Comparison of ENCODE assay signal across 22 cellular contexts in genomic region chr9:116323571-116323970, GRCh38.
DNase-seq lines count a peak whose midpoint lies in the region; TF ChIP-seq lines count a peak whose summit lies in the region.
"Had no signal": no experiment of that assay in that cellular context is flagged by ENCODE, and none has a peak within 500 bp of the region (broad histone marks: within the 10 kb centered on the region; RNA-seq: fewer than 3 reads in every experiment).

No MANE protein-coding gene starts in this region.

- no peak for TF ChIP-seq CTCF in mesothelial cell of epicardium (IDR thresholded peaks at IDR 0.05; ENCODE audit: unreplicated experiment)

- H3K4me1 Mint-ChIP-seq in mesothelial cell of epicardium = peaks cover 54% of the 10 kb centered on the region
- H3K4me1 Mint-ChIP-seq: activated naive CD4-positive, alpha-beta T cell treated with anti-CD3 and anti-CD28 coated beads, Interleukin-2, amount 10 ng/mL, durations not matched to agents 7 days and 5 days had no signal

- peak overlapping the region; percentile 1 for H3K27ac Mint-ChIP-seq in mesothelial cell of epicardium
- H3K27ac Mint-ChIP-seq: activated naive CD4-positive, alpha-beta T cell treated with anti-CD3 and anti-CD28 coated beads, Interleukin-2, amount 10 ng/mL, durations not matched to agents 7 days and 5 days; CD8-positive, alpha-beta T cell; HFFc6 had no signal

- no peaks in the 10 kb centered on the region for H3K9me3 Mint-ChIP-seq in mesothelial cell of epicardium
- H3K9me3 Mint-ChIP-seq: activated naive CD4-positive, alpha-beta T cell treated with anti-CD3 and anti-CD28 coated beads, Interleukin-2, amount 10 ng/mL, durations not matched to agents 7 days and 5 days; CD8-positive, alpha-beta T cell; HFFc6 had no signal

- H3K36me3 Mint-ChIP-seq in mesothelial cell of epicardium = no peaks in the 10 kb centered on the region
- H3K36me3 Mint-ChIP-seq: activated naive CD4-positive, alpha-beta T cell treated with anti-CD3 and anti-CD28 coated beads, Interleukin-2, amount 10 ng/mL, durations not matched to agents 7 days and 5 days; CD8-positive, alpha-beta T cell had no signal

- no peaks in the 10 kb centered on the region for H3K27me3 Mint-ChIP-seq in mesothelial cell of epicardium (ENCODE audit: low read depth)

- DNase-seq in DMS53 (lab: John Stamatoyannopoulos, UW) = peak; percentile 79
- peak; percentile 19 for DNase-seq in M059J (ENCODE audit: low read depth)
- peak; percentile 75 for DNase-seq in NCI-H345 treated with DMSO at 0.1 percent for 48 hours (lab: John Stamatoyannopoulos, UW; ENCODE audit: unreplicated experiment)
- no peak for DNase-seq in mesothelial cell of epicardium (ENCODE audit: low spot score in 2 of 2, unreplicated experiment in 2 of 2)
- no peak for DNase-seq in NCI-H526 (lab: John Stamatoyannopoulos, UW)
- no peak for DNase-seq in activated naive CD4-positive, alpha-beta T cell (lab: John Stamatoyannopoulos, UW)
- DNase-seq in activated CD8-positive, alpha-beta memory T cell treated with anti-CD3 and anti-CD28 coated beads, Interleukin-2, amount 50 U/mL, for 48 hours = no peak
- no peak for DNase-seq in stimulated activated CD4-positive, alpha-beta T cell treated with anti-CD3 and anti-CD28 coated beads, Interleukin-1b, Interleukin-23, amount 100 ng/mL, for 48 hours
- DNase-seq: activated CD4-positive, CD25-positive, alpha-beta regulatory T cell treated with anti-CD3 and anti-CD28 coated beads, Interleukin-2, amount 50 U/mL, for 72 hours; activated CD8-positive, alpha-beta memory T cell treated with anti-CD3 and anti-CD28 coated beads for 24 hours; activated naive CD4-positive, alpha-beta T cell treated with anti-CD3 and anti-CD28 coated beads, Interleukin-2, amount 10 ng/mL, durations not matched to agents 7 days and 5 days; activated T-cell treated with anti-CD3 and anti-CD28 coated beads, Interleukin-2, amount 50 U/mL, for 48 hours; amygdala; CD8-positive, alpha-beta T cell; HFFc6; Karpas-422; NCI-H1694 treated with DMSO at 0.1 percent for 48 hours; OCI-M1; small intestine; stimulated activated CD4-positive, alpha-beta T cell treated with anti-CD3 and anti-CD28 coated beads, Interleukin-4, amount 100 ng/mL, for 1 hour; stimulated activated naive CD8-positive, alpha-beta T cell treated with anti-CD3 and anti-CD28 coated beads, Interleukin-15, Interleukin-2, amounts not matched to agents 100 U/mL and 50 U/mL, for 24 hours; thyroid gland had no signal

- H3K4me3 Mint-ChIP-seq in mesothelial cell of epicardium = no peak overlapping the region
- H3K4me3 Mint-ChIP-seq: activated naive CD4-positive, alpha-beta T cell treated with anti-CD3 and anti-CD28 coated beads, Interleukin-2, amount 10 ng/mL, durations not matched to agents 7 days and 5 days; CD8-positive, alpha-beta T cell; HFFc6 had no signal

Comparison
In these comparisons a context has a peak if more than half of its experiments do, and no peak if none do; other contexts are left out.
1. DNase-seq: peak in DMS53 (single experiment), M059J (single experiment) and NCI-H345 treated with DMSO at 0.1 percent for 48 hours (single experiment); none in mesothelial cell of epicardium (0 of 2), NCI-H526 (0 of 2), activated naive CD4-positive, alpha-beta T cell (0 of 4), activated CD8-positive, alpha-beta memory T cell treated with anti-CD3 and anti-CD28 coated beads, Interleukin-2, amount 50 U/mL, for 48 hours (single experiment) and stimulated activated CD4-positive, alpha-beta T cell treated with anti-CD3 and anti-CD28 coated beads, Interleukin-1b, Interleukin-23, amount 100 ng/mL, for 48 hours (single experiment).